ENCODE assay signal across 29 cellular contexts in the genomic region with DNA sequence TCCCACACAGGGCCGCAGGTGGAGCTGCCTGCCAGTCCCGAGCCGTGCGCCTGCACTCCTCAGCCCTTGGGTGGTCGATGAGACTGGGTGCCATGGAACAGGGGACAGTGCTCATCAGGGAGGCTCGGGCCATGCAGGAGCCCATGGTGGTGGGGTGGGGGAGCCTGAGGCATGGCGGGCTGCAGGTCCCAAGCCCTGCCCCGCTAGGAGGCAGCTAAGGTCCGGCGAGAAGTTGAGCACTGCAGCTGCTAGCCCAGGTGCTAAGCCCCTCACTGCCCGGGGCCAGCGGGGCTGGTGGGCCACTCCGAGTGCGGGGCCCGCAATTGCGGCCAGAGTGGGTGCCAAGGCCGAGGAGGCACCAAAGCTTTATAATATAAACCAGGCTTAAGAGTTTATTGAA.
"Had no signal": no experiment of that assay in that cellular context is flagged by ENCODE, and none has a peak within 500 bp of the region (broad histone marks: within the 10 kb centered on the region; RNA-seq: fewer than 3 reads in every experiment).

No MANE protein-coding gene starts in this region.

- H3K27ac ChIP-seq: colonic mucosa, coronary artery, dorsolateral prefrontal cortex, epithelial cell of prostate, esophagus muscularis mucosa, esophagus squamous epithelium, foreskin keratinocyte, gastrocnemius medialis, gastroesophageal sphincter, heart left ventricle, heart right ventricle had no signal

- ATAC-seq: effector memory CD8-positive, alpha-beta T cell; esophagus mucosa; foreskin keratinocyte; gastrocnemius medialis; gastroesophageal sphincter; heart left ventricle; heart right ventricle had no signal

- H3K4me1 Mint-ChIP-seq: endodermal cell had no signal

- H3K27me3 ChIP-seq: colonic mucosa, dorsolateral prefrontal cortex, esophagus muscularis mucosa, esophagus squamous epithelium, foreskin keratinocyte, gastrocnemius medialis, gastroesophageal sphincter, heart left ventricle, heart right ventricle had no signal

- H3K9me3 ChIP-seq: colonic mucosa, esophagus muscularis mucosa, gastrocnemius medialis had no signal

- H3K4me3 Mint-ChIP-seq: dendritic cell treated with granulocyte-macrophage colony-stimulating factor and Interleukin-4, amounts not matched to agents 40 ng/mL and 50 ng/mL, for 4 days; effector memory CD8-positive, alpha-beta T cell; endodermal cell had no signal

- H3K4me3 ChIP-seq: colonic mucosa, coronary artery, dorsolateral prefrontal cortex, esophagus muscularis mucosa, esophagus squamous epithelium, gastrocnemius medialis, gastroesophageal sphincter, heart left ventricle, heart right ventricle had no signal

- H3K36me3 ChIP-seq: colonic mucosa, esophagus muscularis mucosa, esophagus squamous epithelium, gastrocnemius medialis, gastroesophageal sphincter, heart left ventricle, heart right ventricle had no signal

- H3K27ac Mint-ChIP-seq: dendritic cell treated with granulocyte-macrophage colony-stimulating factor and Interleukin-4, amounts not matched to agents 40 ng/mL and 50 ng/mL, for 4 days; effector memory CD8-positive, alpha-beta T cell; endodermal cell had no signal

- H3K4me1 ChIP-seq: colonic mucosa, esophagus muscularis mucosa, esophagus squamous epithelium, foreskin keratinocyte, gastrocnemius medialis, gastroesophageal sphincter, heart left ventricle, heart right ventricle had no signal

- DNase-seq: colonic mucosa; cortex of kidney; dermis blood vessel endothelial cell; dorsolateral prefrontal cortex; effector CD4-positive, alpha-beta T cell; effector CD8-positive, alpha-beta T cell; effector memory CD4-positive, alpha-beta T cell; effector memory CD8-positive, alpha-beta T cell; endodermal cell; erythroblast; esophagus squamous epithelium; foreskin fibroblast; foreskin keratinocyte; foreskin melanocyte; gastrocnemius medialis; glutamatergic neuron; head of caudate nucleus; heart left ventricle had no signal

- FAIRE-seq: colon, endometrium, endothelial cell of umbilical vein, frontal cortex had no signal

- H3K27me3 Mint-ChIP-seq: dendritic cell treated with granulocyte-macrophage colony-stimulating factor and Interleukin-4, amounts not matched to agents 40 ng/mL and 50 ng/mL, for 4 days; effector memory CD8-positive, alpha-beta T cell had no signal
